ENCODE assay signal across 1 cellular context in genomic region chr1:65231718-65232330, GRCh38.
TF ChIP-seq lines count a peak whose summit lies in the region.

No MANE protein-coding gene starts in this region.

TF ChIP-seq in K562, 482 proteins besides CTCF, POLR2A, EP300 and RAD21 (continued from another document and continues in another):
- TF ChIP-seq ATF2 (CRISPR knock-in tag; IDR thresholded peaks at IDR 0.05) (no peak), ZBTB8A (IDR thresholded peaks at IDR 0.05; ENCODE audit: partially characterized antibody) (no peak), ATF6 (CRISPR knock-in tag; IDR thresholded peaks at IDR 0.05) (no peak), ZBTB33 (CRISPR knock-in tag; IDR thresholded peaks at IDR 0.05) (no peak), ZBTB40 (IDR thresholded peaks at IDR 0.05) (peak; percentile 64), ZBTB40 (CRISPR knock-in tag; IDR thresholded peaks at IDR 0.05) (no peak), MNT (conservative IDR thresholded peaks at IDR 0.05) (peak in 1 of 2 experiments; percentile 37; a peak in 2 of 4 replicates), ZNF197 (CRISPR knock-in tag; IDR thresholded peaks at IDR 0.05; ENCODE audit: low read depth) (no peak), ZNF589 (CRISPR knock-in tag; IDR thresholded peaks at IDR 0.05; ENCODE audit: low read depth) (0 out of 2 replicates have a peak, but pooled peaks have one; percentile 9), CC2D1A (IDR thresholded peaks at IDR 0.05) (peak; percentile 35; the same call in 1 of the 2 replicates), ZZZ3 (IDR thresholded peaks at IDR 0.05) (no peak), ARID3A (IDR thresholded peaks at IDR 0.05; ENCODE audit: borderline replicate concordance, low read depth, low read length) (peak; percentile 21; the same call in 1 of the 2 replicates), COPS2 (conservative IDR thresholded peaks at IDR 0.05) (no peak), TEAD1 (CRISPR knock-in tag; IDR thresholded peaks at IDR 0.05) (0 out of 4 replicates have a peak, but pooled peaks of 1 of the 2 experiments have one; percentile 20), FOXK2 (conservative IDR thresholded peaks at IDR 0.05 in 1 of 2, IDR thresholded peaks at IDR 0.05 in 1 of 2; ENCODE audit: low read depth in 2 of 2) (peak; percentile 33 to 55; a peak in 3 of 4 replicates), SMARCE1 (IDR thresholded peaks at IDR 0.05) (peak; percentile 29; the same call in 1 of the 2 replicates), REST (CRISPR knock-in tag; IDR thresholded peaks at IDR 0.05; ENCODE audit: low read depth) (no peak), C11orf30 (IDR thresholded peaks at IDR 0.05; ENCODE audit: low read depth) (peak; percentile 88), ATF3 (IDR thresholded peaks at IDR 0.05) (peak; percentile 83), ATF3 (CRISPR knock-in tag; conservative IDR thresholded peaks at IDR 0.05) (no peak), ZKSCAN3 (CRISPR knock-in tag; IDR thresholded peaks at IDR 0.05) (no peak), HLTF (IDR thresholded peaks at IDR 0.05) (no peak), TGIF2 (CRISPR knock-in tag; IDR thresholded peaks at IDR 0.05) (no peak), ZNF444 (CRISPR knock-in tag; IDR thresholded peaks at IDR 0.05) (0 out of 2 replicates have a peak, but pooled peaks have one; percentile 36), ZNF347 (CRISPR knock-in tag; IDR thresholded peaks at IDR 0.05; ENCODE audit: low read depth) (no peak), SREBF1 (IDR thresholded peaks at IDR 0.05; ENCODE audit: borderline replicate concordance, low read depth, low read length) (no peak), MEF2A (IDR thresholded peaks at IDR 0.05; ENCODE audit: control insufficient read depth, low read depth, low read length) (no peak), CEBPG (CRISPR knock-in tag; IDR thresholded peaks at IDR 0.05) (no peak), CEBPG (tag; conservative IDR thresholded peaks at IDR 0.05 in 1 of 2, IDR thresholded peaks at IDR 0.05 in 1 of 2) (no peak), NR2C1 (IDR thresholded peaks at IDR 0.05) (peak; percentile 27; the same call in 1 of the 2 replicates), NR2C1 (tag; IDR thresholded peaks at IDR 0.05) (0 out of 2 replicates have a peak, but pooled peaks have one; percentile 7), MEIS2 (IDR thresholded peaks at IDR 0.05; ENCODE audit: partially characterized antibody) (peak; percentile 90), PCBP2 (IDR thresholded peaks at IDR 0.05; ENCODE audit: low read depth, low read length, poor library complexity, severe bottlenecking) (no peak), STAT5A (IDR thresholded peaks at IDR 0.05; ENCODE audit: borderline replicate concordance, low read length) (peak; percentile 68; the same call in 1 of the 2 replicates), JUND (IDR thresholded peaks at IDR 0.05; ENCODE audit: borderline replicate concordance, low read depth, low read length) (peak; percentile 92), JUND (tag; IDR thresholded peaks at IDR 0.05; ENCODE audit: borderline replicate concordance, low read depth, low read length) (peak; percentile 85; the same call in 2 of the 3 replicates), SMARCC2 (IDR thresholded peaks at IDR 0.05; ENCODE audit: low read depth) (peak; percentile 26; the same call in 1 of the 2 replicates)
